In the genomic region with DNA sequence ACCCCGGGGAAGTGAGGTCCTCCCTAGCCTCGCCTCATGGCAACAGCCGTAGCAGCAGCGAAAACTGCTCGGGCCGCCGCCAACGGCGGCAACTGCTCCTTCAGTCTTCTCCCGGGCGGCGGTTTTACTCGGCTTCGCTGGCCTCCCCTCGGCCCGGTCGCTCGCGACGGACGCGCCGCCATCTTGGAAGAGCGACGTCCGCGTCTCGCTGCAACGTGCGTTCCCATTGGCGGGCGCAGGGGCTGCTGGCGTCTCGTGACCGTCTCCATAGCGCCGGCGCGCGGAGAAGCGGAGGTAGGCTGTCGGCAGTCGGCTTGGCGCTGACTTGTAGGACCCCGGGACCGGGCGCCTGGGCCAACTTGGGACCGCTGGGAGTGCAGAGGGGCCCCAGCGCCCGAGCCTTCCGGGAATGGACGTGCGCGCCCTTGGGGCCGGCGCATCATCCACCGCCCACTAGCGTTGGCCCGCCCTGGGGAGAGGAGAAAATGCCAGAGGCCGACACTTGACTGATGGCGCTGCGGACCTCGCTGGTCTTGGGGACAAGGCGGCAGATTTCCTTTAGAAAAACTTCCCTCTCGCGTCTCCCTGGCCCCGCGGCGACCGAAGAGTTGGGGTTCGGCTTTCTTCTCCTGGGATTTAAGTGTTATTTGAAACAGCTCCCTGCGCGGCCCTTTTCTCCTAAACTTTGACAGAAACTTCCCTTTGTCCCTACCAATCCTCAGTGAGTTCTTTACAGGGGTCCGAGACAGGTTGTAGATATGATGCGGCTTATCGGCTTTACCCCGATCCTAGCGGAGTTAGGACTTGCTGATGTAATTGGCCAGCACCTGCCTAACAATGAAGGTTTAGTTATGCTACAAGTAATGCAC, we compare ENCODE assay signal across 8 cellular contexts. TPM values are rescaled to one million over a fixed set of nuclear protein-coding genes. Genes with fewer than 3 reads are reported as not detected.
A peak's percentile ranks its signal among the peaks of the same experiment; 100 is the strongest.
DNase-seq lines count a peak whose midpoint lies in the region; ATAC-seq and TF ChIP-seq lines count a peak whose summit lies in the region.

SNX13 (minus strand) TSS at position 193 of the 869 bp plus-strand sequence. CDS start 199 bp downstream, outside the sequence.

- no peaks in the 10 kb centered on the region for H3K36me3 Mint-ChIP-seq in activated CD4-positive, alpha-beta T cell treated with anti-CD3 and anti-CD28 coated beads, Interleukin-2, amount 10 ng/mL, durations not matched to agents 7 days and 5 days (ENCODE audit: low read depth)

- H3K4me3 Mint-ChIP-seq in activated CD4-positive, alpha-beta T cell treated with anti-CD3 and anti-CD28 coated beads, Interleukin-2, amount 10 ng/mL, durations not matched to agents 7 days and 5 days, result peak within 1 kb of the TSS; percentile 96

- no peaks in the 10 kb centered on the region for H3K27me3 Mint-ChIP-seq in activated CD4-positive, alpha-beta T cell treated with anti-CD3 and anti-CD28 coated beads, Interleukin-2, amount 10 ng/mL, durations not matched to agents 7 days and 5 days

- peak; percentile 75 for DNase-seq in NCI-H526 treated with DMSO at 0.1 percent for 48 hours (lab: John Stamatoyannopoulos, UW)
- peak; percentile 91 for DNase-seq in activated CD4-positive, alpha-beta T cell treated with anti-CD3 and anti-CD28 coated beads, Interleukin-2, amount 10 ng/mL, durations not matched to agents 7 days and 5 days
- peak; percentile 94 for DNase-seq in dedifferentiated amniotic fluid mesenchymal stem cell (ENCODE audit: extremely low spot score)
- peak; percentile 91 for DNase-seq in left lobe of liver (ENCODE audit: low spot score)
- DNase-seq in stimulated activated CD4-positive, alpha-beta T cell treated with anti-CD3 and anti-CD28 coated beads, Interleukin-2, amount 100 ng/mL, for 4 hours (ENCODE audit: low read depth), result peak; percentile 84

- peak within 1 kb of the TSS; percentile 97 for H3K27ac Mint-ChIP-seq in activated CD4-positive, alpha-beta T cell treated with anti-CD3 and anti-CD28 coated beads, Interleukin-2, amount 10 ng/mL, durations not matched to agents 7 days and 5 days

- H3K9me3 Mint-ChIP-seq in activated CD4-positive, alpha-beta T cell treated with anti-CD3 and anti-CD28 coated beads, Interleukin-2, amount 10 ng/mL, durations not matched to agents 7 days and 5 days, result no peaks in the 10 kb centered on the region

- peak within 1 kb of the TSS; percentile 89 for H3K27ac ChIP-seq in C4-2B

- ATAC-seq in GM19328 (IDR thresholded peaks at IDR 0.05; ENCODE audit: unreplicated experiment), result peak; percentile 94
- ATAC-seq in HG03520 (IDR thresholded peaks at IDR 0.05; ENCODE audit: unreplicated experiment), result peak; percentile 94
- ATAC-seq in left lobe of liver, result peak; percentile 94

- POLR2A ChIA-PET in activated CD4-positive, alpha-beta T cell treated with anti-CD3 and anti-CD28 coated beads, Interleukin-2, amount 10 ng/mL, durations not matched to agents 7 days and 5 days (lab: Charles Lee), result no interaction called here

- CTCF ChIA-PET in activated CD4-positive, alpha-beta T cell treated with anti-CD3 and anti-CD28 coated beads, Interleukin-2, amount 10 ng/mL, durations not matched to agents 7 days and 5 days (lab: Charles Lee), result no interaction called here

- H3K4me1 Mint-ChIP-seq in activated CD4-positive, alpha-beta T cell treated with anti-CD3 and anti-CD28 coated beads, Interleukin-2, amount 10 ng/mL, durations not matched to agents 7 days and 5 days, result peaks cover 38% of the 10 kb centered on the region

- peak; percentile 48 for TF ChIP-seq CTCF in C4-2B (conservative IDR thresholded peaks at IDR 0.05)

RNA-seq across cellular contexts. Expression of gene SNX13, which starts in this region (rescaled TPM):
- 10 to 100 TPM; 25.3 to 26.3 TPM for total RNA-seq in activated CD4-positive, alpha-beta T cell treated with anti-CD3 and anti-CD28 coated beads, Interleukin-2, amount 10 ng/mL, durations not matched to agents 7 days and 5 days
- 20.5 TPM for total RNA-seq in left lobe of liver

Comparison
In these comparisons a context has a peak if more than half of its experiments do, and no peak if none do; other contexts are left out.
1. Peak in every context shown above with its lines: DNase-seq, ATAC-seq and H3K27ac ChIP-seq.